ENCODE assay signal across 8 cellular contexts in the genomic region with DNA sequence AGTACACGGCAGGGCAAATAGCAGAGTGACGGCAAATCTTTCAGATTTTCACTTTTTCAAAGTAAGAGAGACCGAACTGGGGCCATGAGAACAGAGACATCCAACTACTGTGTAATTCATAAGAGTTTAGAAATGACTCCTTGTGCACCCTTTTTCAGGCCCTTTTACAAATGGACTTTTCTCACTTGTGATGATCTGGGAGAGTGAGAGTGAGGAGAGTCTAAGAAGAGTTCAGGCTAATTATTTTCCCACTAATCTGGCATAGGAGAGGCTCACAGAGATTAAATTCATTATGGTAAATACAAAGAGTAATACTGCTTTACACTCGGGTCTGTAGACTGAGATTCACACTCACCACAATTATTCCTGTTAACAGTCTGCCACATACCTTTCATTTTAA. TPM values are rescaled to one million over a fixed set of nuclear protein-coding genes. Genes with fewer than 3 reads are reported as not detected.
DNase-seq lines count a peak whose midpoint lies in the region; ATAC-seq and TF ChIP-seq lines count a peak whose summit lies in the region.

No MANE protein-coding gene starts in this region.

- peaks cover 10% of the 10 kb centered on the region for H4K20me1 ChIP-seq in DOHH2 (ENCODE audit: control insufficient read depth, insufficient read depth, low read depth, low read length)

- H3K4me3 ChIP-seq in DOHH2 (ENCODE audit: low read length) (peak overlapping the region; percentile 96), NT2/D1 (ENCODE audit: insufficient read length, low read depth) (peak overlapping the region; percentile 37)
- no peak overlapping the region for H3K4me3 ChIP-seq in effector memory CD4-positive, alpha-beta T cell (ENCODE audit: insufficient read depth, low read depth, low read length, poor library complexity, severe bottlenecking)

- peak overlapping the region; percentile 96 for H3K27ac Mint-ChIP-seq in osteocyte (ENCODE audit: unreplicated experiment)

- peaks cover 37% of the 10 kb centered on the region for H3K36me3 ChIP-seq in DOHH2 (ENCODE audit: control insufficient read depth, low read length)
- H3K36me3 ChIP-seq in NT2/D1 (ENCODE audit: insufficient read depth, insufficient read length, low read length): peaks cover 27% of the 10 kb centered on the region
- peaks cover 6% of the 10 kb centered on the region for H3K36me3 ChIP-seq in effector memory CD4-positive, alpha-beta T cell (ENCODE audit: control insufficient read depth, insufficient read depth, low read length)

- no peaks in the 10 kb centered on the region for H3K9me2 ChIP-seq in DOHH2 (replicated peaks; ENCODE audit: control insufficient read depth, low read length)

- peak overlapping the region; percentile 29; the same call in 1 of the 2 replicates for H3K27ac ChIP-seq in DOHH2 (ENCODE audit: low read depth, low read length)
- peak overlapping the region; percentile 91 for H3K27ac ChIP-seq in effector memory CD4-positive, alpha-beta T cell (ENCODE audit: insufficient read depth, low read length, poor library complexity, severe bottlenecking)

- no peak for DNase-seq in NT2/D1 (ENCODE audit: low read depth, low spot score)
- no peak for DNase-seq in effector memory CD4-positive, alpha-beta T cell
- DNase-seq in osteocyte (ENCODE audit: extremely low spot score, unreplicated experiment): no peak
- DNase-seq in activated CD4-positive, CD25-positive, alpha-beta regulatory T cell (lab: John Stamatoyannopoulos, UW): no peak
- DNase-seq in head of caudate nucleus: no peak
- no peak for DNase-seq in H4 (ENCODE audit: low spot score)

- TF ChIP-seq CTCF in DOHH2 (IDR thresholded peaks at IDR 0.05; ENCODE audit: low read depth, low read length, poor library complexity, severe bottlenecking) (no peak), osteocyte (IDR thresholded peaks at IDR 0.05) (no peak)

- H3K9ac ChIP-seq in NT2/D1 (ENCODE audit: insufficient read length, low read depth): peak overlapping the region; percentile 56

- peaks cover 46% of the 10 kb centered on the region for H3K79me2 ChIP-seq in DOHH2 (ENCODE audit: control insufficient read depth, low read length)

- H3K4me3 Mint-ChIP-seq in osteocyte (ENCODE audit: unreplicated experiment): peak overlapping the region; percentile 93

- no peaks in the 10 kb centered on the region; the same call in 1 of the 2 replicates for H3F3A ChIP-seq in DOHH2 (ENCODE audit: control insufficient read depth, insufficient read depth)

- no peaks in the 10 kb centered on the region for H3K9me3 Mint-ChIP-seq in osteocyte (ENCODE audit: unreplicated experiment)

- H3K4me1 ChIP-seq in DOHH2 (ENCODE audit: control insufficient read depth, low read length) (peaks cover 37% of the 10 kb centered on the region), NT2/D1 (ENCODE audit: insufficient read depth, insufficient read length) (no peaks in the 10 kb centered on the region)
- H3K4me1 ChIP-seq in effector memory CD4-positive, alpha-beta T cell (ENCODE audit: control insufficient read depth, insufficient read depth, low read length, poor library complexity, severe bottlenecking): peaks cover 15% of the 10 kb centered on the region

- H3K4me2 ChIP-seq in DOHH2 (ENCODE audit: low read length): peak overlapping the region; percentile 76

- H3K27me3 Mint-ChIP-seq in osteocyte (ENCODE audit: unreplicated experiment): peaks cover 24% of the 10 kb centered on the region

- peaks cover 23% of the 10 kb centered on the region for H3K36me3 Mint-ChIP-seq in osteocyte (ENCODE audit: unreplicated experiment)

- intact Hi-C loops in head of caudate nucleus (cut with DNase I): no loop called here

- H3K4me1 Mint-ChIP-seq in osteocyte (ENCODE audit: unreplicated experiment): peaks cover 42% of the 10 kb centered on the region

- H3K9me3 ChIP-seq in DOHH2 (ENCODE audit: control insufficient read depth, insufficient read depth, low read length): no peaks in the 10 kb centered on the region
- H3K9me3 ChIP-seq in NT2/D1 (ENCODE audit: insufficient read depth, low read length): no peaks in the 10 kb centered on the region
- H3K9me3 ChIP-seq in effector memory CD4-positive, alpha-beta T cell (ENCODE audit: control insufficient read depth, low read length): no peaks in the 10 kb centered on the region

- H3K27me3 ChIP-seq in DOHH2 (ENCODE audit: control insufficient read depth, low read length) (no peaks in the 10 kb centered on the region), NT2/D1 (ENCODE audit: insufficient read depth, insufficient read length) (peaks cover 2% of the 10 kb centered on the region)
- no peaks in the 10 kb centered on the region for H3K27me3 ChIP-seq in effector memory CD4-positive, alpha-beta T cell (replicated peaks; ENCODE audit: control insufficient read depth, insufficient read depth, low read length, poor library complexity, severe bottlenecking)

- ATAC-seq in HG02884 (IDR thresholded peaks at IDR 0.05; ENCODE audit: unreplicated experiment): no peak

RNA-seq across cellular contexts. Expression of gene CCNG1, which starts 0.9 kb away (rescaled TPM):
- 163 and 165 TPM in 2 replicates for total RNA-seq in osteocyte
- total RNA-seq in H4 (2014; rRNA removed; shearing (Covaris generic)): 215 and 230 TPM in 2 replicates

RNA-seq across cellular contexts. Expression of gene NUDCD2, which starts 23.4 kb away (rescaled TPM):
- total RNA-seq in osteocyte: 25.1 and 30.0 TPM in 2 replicates
- 11.9 and 14.0 TPM in 2 replicates for total RNA-seq in H4 (2014; rRNA removed; shearing (Covaris generic))

RNA-seq across cellular contexts. Expression of gene HMMR, which starts 23.9 kb away (rescaled TPM):
- total RNA-seq in osteocyte: 4.5 and 5.5 TPM in 2 replicates
- 45.7 and 47.1 TPM in 2 replicates for total RNA-seq in H4 (2014; rRNA removed; shearing (Covaris generic))
